ENCODE assay signal across 14 cellular contexts in genomic region chr1:207345644-207346561, GRCh38. TPM values are rescaled to one million over a fixed set of nuclear protein-coding genes. Genes with fewer than 3 reads are reported as not detected.
A peak's percentile ranks its signal among the peaks of the same experiment; 100 is the strongest.
DNase-seq lines count a peak whose midpoint lies in the region; ATAC-seq and TF ChIP-seq lines count a peak whose summit lies in the region.
"Had no signal": no experiment of that assay in that cellular context is flagged by ENCODE, and none has a peak within 500 bp of the region (broad histone marks: within the 10 kb centered on the region; RNA-seq: fewer than 3 reads in every experiment).

No MANE protein-coding gene starts in this region.

- H3K9me3 Mint-ChIP-seq in activated CD4-positive, alpha-beta memory T cell treated with anti-CD3 and anti-CD28 coated beads, Interleukin-2, amount 10 ng/mL, durations not matched to agents 7 days and 5 days: peaks cover 9% of the 10 kb centered on the region
- H3K9me3 Mint-ChIP-seq in activated CD4-positive, alpha-beta memory T cell treated with anti-CD3 and anti-CD28 coated beads for 36 hours: peaks cover 7% of the 10 kb centered on the region
- H3K9me3 Mint-ChIP-seq in activated naive CD8-positive, alpha-beta T cell treated with anti-CD3 and anti-CD28 coated beads for 36 hours: peaks cover 50% of the 10 kb centered on the region
- peaks cover 7% of the 10 kb centered on the region for H3K9me3 Mint-ChIP-seq in stimulated activated naive CD8-positive, alpha-beta T cell treated with anti-CD3 and anti-CD28 coated beads, Interleukin-15, Interleukin-2, amounts not matched to agents 100 ng/mL and 50 ng/mL, for 24 hours

- no peaks in the 10 kb centered on the region for H3K27me3 ChIP-seq in body of pancreas
- H3K27me3 ChIP-seq: pancreas had no signal

- TF ChIP-seq CTCF in body of pancreas (IDR thresholded peaks at IDR 0.05): no peak

- POLR2A ChIA-PET in activated CD4-positive, alpha-beta memory T cell treated with anti-CD3 and anti-CD28 coated beads, Interleukin-2, amount 10 ng/mL, durations not matched to agents 7 days and 5 days (lab: Charles Lee): interaction anchor here (0.6 to 2.0 kb wide), 4 partner anchors 9 to 129 kb away, joined by 3 to 6 read pairs (median 4); partner anchors contain the start of gene CD55
- POLR2A ChIA-PET in activated CD4-positive, alpha-beta memory T cell treated with anti-CD3 and anti-CD28 coated beads for 36 hours (lab: Charles Lee): no interaction called here

- ATAC-seq in HG02852 (IDR thresholded peaks at IDR 0.05; ENCODE audit: unreplicated experiment): no peak
- ATAC-seq in body of pancreas: no peak
- ATAC-seq: pancreas had no signal

- H3K4me1 ChIP-seq in body of pancreas: no peaks in the 10 kb centered on the region
- H3K4me1 ChIP-seq: pancreas had no signal

- H3K27ac ChIP-seq in body of pancreas: no peak overlapping the region
- H3K27ac ChIP-seq: pancreas had no signal

- no peak for DNase-seq in activated CD4-positive, alpha-beta memory T cell treated with anti-CD3 and anti-CD28 coated beads, Interleukin-2, amount 10 ng/mL, durations not matched to agents 7 days and 5 days
- DNase-seq in activated CD4-positive, alpha-beta memory T cell treated with anti-CD3 and anti-CD28 coated beads for 36 hours: no peak
- DNase-seq in activated naive CD8-positive, alpha-beta T cell treated with anti-CD3 and anti-CD28 coated beads for 36 hours: no peak
- DNase-seq in mesenteric fat pad (ENCODE audit: low spot score): peak; percentile 86
- DNase-seq in AG08395 (ENCODE audit: low spot score): no peak
- no peak for DNase-seq in body of pancreas
- DNase-seq: activated CD4-positive, CD25-positive, alpha-beta regulatory T cell treated with anti-CD3 and anti-CD28 coated beads, Interleukin-2, amount 50 U/mL, for 72 hours; CD8-positive, alpha-beta memory T cell; foreskin fibroblast; NCI-H1092 treated with DMSO at 0.1 percent for 48 hours; NCI-H2171 had no signal

- peaks cover 93% of the 10 kb centered on the region for H3K36me3 Mint-ChIP-seq in activated CD4-positive, alpha-beta memory T cell treated with anti-CD3 and anti-CD28 coated beads, Interleukin-2, amount 10 ng/mL, durations not matched to agents 7 days and 5 days (ENCODE audit: low read depth)
- H3K36me3 Mint-ChIP-seq in activated CD4-positive, alpha-beta memory T cell treated with anti-CD3 and anti-CD28 coated beads for 36 hours: peaks cover 84% of the 10 kb centered on the region
- peaks cover 97% of the 10 kb centered on the region for H3K36me3 Mint-ChIP-seq in activated naive CD8-positive, alpha-beta T cell treated with anti-CD3 and anti-CD28 coated beads for 36 hours
- H3K36me3 Mint-ChIP-seq in stimulated activated naive CD8-positive, alpha-beta T cell treated with anti-CD3 and anti-CD28 coated beads, Interleukin-15, Interleukin-2, amounts not matched to agents 100 ng/mL and 50 ng/mL, for 24 hours (ENCODE audit: low read depth): peaks cover 96% of the 10 kb centered on the region

- intact Hi-C loops in activated CD4-positive, alpha-beta memory T cell treated with anti-CD3 and anti-CD28 coated beads for 36 hours (cut with micrococcal nuclease): no loop called here
- intact Hi-C loops in body of pancreas (cut with DNase I): no loop called here

- 80 to 84% methylated on average over 7 of the region's 7 CpGs for WGBS in body of pancreas, 2 donors

- H3K27me3 Mint-ChIP-seq in activated CD4-positive, alpha-beta memory T cell treated with anti-CD3 and anti-CD28 coated beads, Interleukin-2, amount 10 ng/mL, durations not matched to agents 7 days and 5 days: no peaks in the 10 kb centered on the region
- H3K27me3 Mint-ChIP-seq in activated CD4-positive, alpha-beta memory T cell treated with anti-CD3 and anti-CD28 coated beads for 36 hours: no peaks in the 10 kb centered on the region
- H3K27me3 Mint-ChIP-seq in activated naive CD8-positive, alpha-beta T cell treated with anti-CD3 and anti-CD28 coated beads for 36 hours: no peaks in the 10 kb centered on the region
- H3K27me3 Mint-ChIP-seq in stimulated activated naive CD8-positive, alpha-beta T cell treated with anti-CD3 and anti-CD28 coated beads, Interleukin-15, Interleukin-2, amounts not matched to agents 100 ng/mL and 50 ng/mL, for 24 hours: no peaks in the 10 kb centered on the region
- H3K27me3 Mint-ChIP-seq: CD8-positive, alpha-beta memory T cell had no signal

- CTCF ChIA-PET in activated CD4-positive, alpha-beta memory T cell treated with anti-CD3 and anti-CD28 coated beads, Interleukin-2, amount 10 ng/mL, durations not matched to agents 7 days and 5 days (lab: Charles Lee): no interaction called here
- CTCF ChIA-PET in activated CD4-positive, alpha-beta memory T cell treated with anti-CD3 and anti-CD28 coated beads for 36 hours (lab: Charles Lee): no interaction called here

- TF ChIP-seq POLR2A in body of pancreas (IDR thresholded peaks at IDR 0.05): no peak

- H3K4me1 Mint-ChIP-seq in activated CD4-positive, alpha-beta memory T cell treated with anti-CD3 and anti-CD28 coated beads, Interleukin-2, amount 10 ng/mL, durations not matched to agents 7 days and 5 days: peaks cover 65% of the 10 kb centered on the region
- H3K4me1 Mint-ChIP-seq in activated CD4-positive, alpha-beta memory T cell treated with anti-CD3 and anti-CD28 coated beads for 36 hours (ENCODE audit: low read depth): peaks cover 62% of the 10 kb centered on the region
- peaks cover 84% of the 10 kb centered on the region for H3K4me1 Mint-ChIP-seq in activated naive CD8-positive, alpha-beta T cell treated with anti-CD3 and anti-CD28 coated beads for 36 hours
- H3K4me1 Mint-ChIP-seq in stimulated activated naive CD8-positive, alpha-beta T cell treated with anti-CD3 and anti-CD28 coated beads, Interleukin-15, Interleukin-2, amounts not matched to agents 100 ng/mL and 50 ng/mL, for 24 hours (ENCODE audit: low read depth): peaks cover 95% of the 10 kb centered on the region

- H3K4me3 Mint-ChIP-seq in activated CD4-positive, alpha-beta memory T cell treated with anti-CD3 and anti-CD28 coated beads, Interleukin-2, amount 10 ng/mL, durations not matched to agents 7 days and 5 days: no peak overlapping the region
- no peak overlapping the region for H3K4me3 Mint-ChIP-seq in activated CD4-positive, alpha-beta memory T cell treated with anti-CD3 and anti-CD28 coated beads for 36 hours
- H3K4me3 Mint-ChIP-seq in activated naive CD8-positive, alpha-beta T cell treated with anti-CD3 and anti-CD28 coated beads for 36 hours: peak overlapping the region; percentile 48
- H3K4me3 Mint-ChIP-seq in stimulated activated naive CD8-positive, alpha-beta T cell treated with anti-CD3 and anti-CD28 coated beads, Interleukin-15, Interleukin-2, amounts not matched to agents 100 ng/mL and 50 ng/mL, for 24 hours: peak overlapping the region; percentile 39

- H3K4me3 ChIP-seq in body of pancreas: no peak overlapping the region
- H3K4me3 ChIP-seq: pancreas had no signal

- H3K9me3 ChIP-seq in body of pancreas: no peaks in the 10 kb centered on the region
- H3K9me3 ChIP-seq: pancreas had no signal

- peaks cover 0 to 4% of the 10 kb centered on the region in 2 donors for H3K36me3 ChIP-seq in body of pancreas (replicated peaks in 1 of 2; ENCODE audit: insufficient read depth in 1 of 2, low read depth in 2 of 2)

- peak overlapping the region; percentile 37 for H3K27ac Mint-ChIP-seq in activated CD4-positive, alpha-beta memory T cell treated with anti-CD3 and anti-CD28 coated beads, Interleukin-2, amount 10 ng/mL, durations not matched to agents 7 days and 5 days
- no peak overlapping the region for H3K27ac Mint-ChIP-seq in activated CD4-positive, alpha-beta memory T cell treated with anti-CD3 and anti-CD28 coated beads for 36 hours
- H3K27ac Mint-ChIP-seq in activated naive CD8-positive, alpha-beta T cell treated with anti-CD3 and anti-CD28 coated beads for 36 hours: peak overlapping the region; percentile 72
- H3K27ac Mint-ChIP-seq in stimulated activated naive CD8-positive, alpha-beta T cell treated with anti-CD3 and anti-CD28 coated beads, Interleukin-15, Interleukin-2, amounts not matched to agents 100 ng/mL and 50 ng/mL, for 24 hours: peak overlapping the region; percentile 69

RNA-seq across cellular contexts. Expression of gene CD55, which starts 24.4 kb away (rescaled TPM):
- total RNA-seq in activated CD4-positive, alpha-beta memory T cell treated with anti-CD3 and anti-CD28 coated beads, Interleukin-2, amount 10 ng/mL, durations not matched to agents 7 days and 5 days: 10 to 100 TPM; 82.1 to 86.2 TPM
- total RNA-seq in activated CD4-positive, alpha-beta memory T cell treated with anti-CD3 and anti-CD28 coated beads for 36 hours: 10 to 100 TPM; 40.4 to 42.3 TPM
- 10 to 100 TPM; 84.0 to 84.1 TPM for total RNA-seq in activated naive CD8-positive, alpha-beta T cell treated with anti-CD3 and anti-CD28 coated beads for 36 hours
- total RNA-seq in mesenteric fat pad (82.3 TPM), body of pancreas (10 to 100 TPM; 27.0 to 29.8 TPM)

Comparison
In these comparisons a context has a peak if more than half of its experiments do, and no peak if none do; other contexts are left out.
1. H3K4me3 Mint-ChIP-seq: peak in activated naive CD8-positive, alpha-beta T cell treated with anti-CD3 and anti-CD28 coated beads for 36 hours (single experiment) and stimulated activated naive CD8-positive, alpha-beta T cell treated with anti-CD3 and anti-CD28 coated beads, Interleukin-15, Interleukin-2, amounts not matched to agents 100 ng/mL and 50 ng/mL, for 24 hours (single experiment); none in activated CD4-positive, alpha-beta memory T cell treated with anti-CD3 and anti-CD28 coated beads, Interleukin-2, amount 10 ng/mL, durations not matched to agents 7 days and 5 days (single experiment) and activated CD4-positive, alpha-beta memory T cell treated with anti-CD3 and anti-CD28 coated beads for 36 hours (single experiment).